14 cellular contexts compared by ENCODE assay signal in genomic region chr12:4293942-4294505, GRCh38. TPM values are rescaled to one million over a fixed set of nuclear protein-coding genes. Genes with fewer than 3 reads are reported as not detected.
A peak's percentile ranks its signal among the peaks of the same experiment; 100 is the strongest.
DNase-seq lines count a peak whose midpoint lies in the region; ATAC-seq lines count a peak whose summit lies in the region.
"Had no signal": no experiment of that assay in that cellular context is flagged by ENCODE, and none has a peak within 500 bp of the region (broad histone marks: within the 10 kb centered on the region; RNA-seq: fewer than 3 reads in every experiment).

No MANE protein-coding gene starts in this region.

- peaks cover 71% of the 10 kb centered on the region for H3K4me1 Mint-ChIP-seq in activated naive CD4-positive, alpha-beta T cell treated with anti-CD3 and anti-CD28 coated beads, Interleukin-2, amount 50 U/mL, for 24 hours
- H3K4me1 Mint-ChIP-seq in stimulated activated naive CD8-positive, alpha-beta T cell treated with anti-CD3 and anti-CD28 coated beads, Interleukin-15, amount 100 ng/mL, for 72 hours, result peaks cover 77% of the 10 kb centered on the region

- H3K4me1 ChIP-seq in right cardiac atrium (ENCODE audit: control insufficient read depth, insufficient read depth, low read length), result peaks cover 12% of the 10 kb centered on the region

- DNase-seq in activated naive CD4-positive, alpha-beta T cell treated with anti-CD3 and anti-CD28 coated beads, Interleukin-2, amount 50 U/mL, for 16 hours, result no peak
- no peak for DNase-seq in activated naive CD4-positive, alpha-beta T cell treated with anti-CD3 and anti-CD28 coated beads, Interleukin-2, amount 50 U/mL, for 72 hours (ENCODE audit: low spot score in 2 of 2)
- no peak for DNase-seq in right cardiac atrium
- DNase-seq in stimulated activated naive CD8-positive, alpha-beta T cell treated with anti-CD3 and anti-CD28 coated beads, Interleukin-15, amount 100 ng/mL, for 72 hours, result no peak
- no peak for DNase-seq in NCI-H2107 treated with DMSO at 0.1 percent for 48 hours (lab: John Stamatoyannopoulos, UW; ENCODE audit: unreplicated experiment)
- DNase-seq in T1000 (lab: John Stamatoyannopoulos, UW), result no peak
- no peak for DNase-seq in OCI-M2 (lab: John Stamatoyannopoulos, UW; ENCODE audit: unreplicated experiment)
- DNase-seq: activated gamma-delta T cell, Karpas-422, NCI-H2081, PC-3, T-helper 9 cell had no signal

- H3K36me3 Mint-ChIP-seq in activated naive CD4-positive, alpha-beta T cell treated with anti-CD3 and anti-CD28 coated beads, Interleukin-2, amount 50 U/mL, for 24 hours, result peaks cover 24% of the 10 kb centered on the region
- H3K36me3 Mint-ChIP-seq in activated naive CD4-positive, alpha-beta T cell treated with anti-CD3 and anti-CD28 coated beads, Interleukin-2, amount 50 U/mL, for 72 hours, result peaks cover 25 to 84% of the 10 kb centered on the region in 2 donors

- 51% methylated on average over 16 of the region's 16 CpGs for WGBS in right cardiac atrium

- peak overlapping the region; percentile 37 for H3K27ac ChIP-seq in right cardiac atrium (ENCODE audit: low read length)
- H3K27ac ChIP-seq: coronary artery had no signal

- no peaks in the 10 kb centered on the region for H3K27me3 Mint-ChIP-seq in activated naive CD4-positive, alpha-beta T cell treated with anti-CD3 and anti-CD28 coated beads, Interleukin-2, amount 50 U/mL, for 24 hours
- no peaks in the 10 kb centered on the region for H3K27me3 Mint-ChIP-seq in stimulated activated naive CD8-positive, alpha-beta T cell treated with anti-CD3 and anti-CD28 coated beads, Interleukin-15, amount 100 ng/mL, for 72 hours

- no peak overlapping the region for H3K4me3 ChIP-seq in right cardiac atrium (ENCODE audit: low read length)
- H3K4me3 ChIP-seq: coronary artery had no signal

- intact Hi-C loops in right cardiac atrium (cut with DNase I), result no loop called here

- peak overlapping the region; percentile 85 for H3K4me3 Mint-ChIP-seq in activated naive CD4-positive, alpha-beta T cell treated with anti-CD3 and anti-CD28 coated beads, Interleukin-2, amount 50 U/mL, for 24 hours
- peak overlapping the region; percentile 80 to 83 for H3K4me3 Mint-ChIP-seq in stimulated activated naive CD8-positive, alpha-beta T cell treated with anti-CD3 and anti-CD28 coated beads, Interleukin-15, amount 100 ng/mL, for 72 hours

- peak overlapping the region; percentile 98 for H3K27ac Mint-ChIP-seq in activated naive CD4-positive, alpha-beta T cell treated with anti-CD3 and anti-CD28 coated beads, Interleukin-2, amount 50 U/mL, for 24 hours
- peak overlapping the region; percentile 87 to 96 for H3K27ac Mint-ChIP-seq in activated naive CD4-positive, alpha-beta T cell treated with anti-CD3 and anti-CD28 coated beads, Interleukin-2, amount 50 U/mL, for 72 hours
- H3K27ac Mint-ChIP-seq in stimulated activated naive CD8-positive, alpha-beta T cell treated with anti-CD3 and anti-CD28 coated beads, Interleukin-15, amount 100 ng/mL, for 72 hours, result peak overlapping the region; percentile 98 to 99

- H3K9me3 Mint-ChIP-seq in activated naive CD4-positive, alpha-beta T cell treated with anti-CD3 and anti-CD28 coated beads, Interleukin-2, amount 50 U/mL, for 24 hours, result no peaks in the 10 kb centered on the region
- H3K9me3 Mint-ChIP-seq in activated naive CD4-positive, alpha-beta T cell treated with anti-CD3 and anti-CD28 coated beads, Interleukin-2, amount 50 U/mL, for 72 hours, result no peaks in the 10 kb centered on the region
- no peaks in the 10 kb centered on the region for H3K9me3 Mint-ChIP-seq in stimulated activated naive CD8-positive, alpha-beta T cell treated with anti-CD3 and anti-CD28 coated beads, Interleukin-15, amount 100 ng/mL, for 72 hours

- no peaks in the 10 kb centered on the region for H3K27me3 ChIP-seq in right cardiac atrium (ENCODE audit: control insufficient read depth, insufficient read depth)

- no peaks in the 10 kb centered on the region for H3K9me3 ChIP-seq in right cardiac atrium (ENCODE audit: control insufficient read depth, low read length)

- peak; percentile 11 to 28 for ATAC-seq in activated naive CD4-positive, alpha-beta T cell treated with anti-CD3 and anti-CD28 coated beads, Interleukin-2, amount 50 U/mL, for 72 hours
- ATAC-seq in right cardiac atrium, result peak; percentile 14 to 39
- peak; percentile 45 for ATAC-seq in stimulated activated naive CD8-positive, alpha-beta T cell treated with anti-CD3 and anti-CD28 coated beads, Interleukin-15, amount 100 ng/mL, for 72 hours
- ATAC-seq: PC-3 had no signal

RNA-seq across cellular contexts. Expression of gene CCND2, which starts 20.5 kb away (rescaled TPM):
- total RNA-seq in activated naive CD4-positive, alpha-beta T cell treated with anti-CD3 and anti-CD28 coated beads, Interleukin-2, amount 50 U/mL, for 72 hours, result 100 to 1,000 TPM; 266 to 571 TPM
- 100 to 1,000 TPM; 200 to 255 (median 218) TPM for total RNA-seq in right cardiac atrium
- polyA plus RNA-seq in right cardiac atrium, result 44.3 TPM
- total RNA-seq: PC-3 had no signal

RNA-seq across cellular contexts. Expression of gene TIGAR, which starts 27.0 kb away (rescaled TPM):
- 10 to 100 TPM in 1 of 2 donors, 1 to 10 TPM in 1; 3.8 to 17.0 TPM for total RNA-seq in activated naive CD4-positive, alpha-beta T cell treated with anti-CD3 and anti-CD28 coated beads, Interleukin-2, amount 50 U/mL, for 72 hours
- total RNA-seq in right cardiac atrium, result 10 to 100 TPM in 2 of 4 donors, 1 to 10 TPM in 2; 8.6 to 14.5 (median 11.1) TPM
- 4.9 TPM for polyA plus RNA-seq in right cardiac atrium
